9 cellular contexts compared by ENCODE assay signal in genomic region chr3:45915518-45916231, GRCh38. TPM values are rescaled to one million over a fixed set of nuclear protein-coding genes. Genes with fewer than 3 reads are reported as not detected.
A peak's percentile ranks its signal among the peaks of the same experiment; 100 is the strongest.
DNase-seq lines count a peak whose midpoint lies in the region; ATAC-seq lines count a peak whose summit lies in the region.
"Had no signal": no experiment of that assay in that cellular context is flagged by ENCODE, and none has a peak within 500 bp of the region (broad histone marks: within the 10 kb centered on the region; RNA-seq: fewer than 3 reads in every experiment).

No MANE protein-coding gene starts in this region.

- no peaks in the 10 kb centered on the region for H3K79me1 ChIP-seq in mesendoderm (ENCODE audit: low read length)

- no peak overlapping the region for H2BK120ac ChIP-seq in mesendoderm (ENCODE audit: low read depth, low read length)

- H2AK5ac ChIP-seq in mesendoderm (ENCODE audit: low read length) = no peak overlapping the region

- H4K5ac ChIP-seq in mesendoderm (ENCODE audit: low read length) = no peak overlapping the region

- no peak overlapping the region for H3K27ac ChIP-seq in mesendoderm (ENCODE audit: low read depth, low read length)

- WGBS in mesendoderm (ENCODE audit: extremely low coverage, insufficient coverage, low lambda C conversion rate) = no CpG with 5 or more reads among the region's 13 CpGs

- H3K4me1 ChIP-seq in mesendoderm (ENCODE audit: control insufficient read depth, low read depth, low read length) = no peaks in the 10 kb centered on the region

- no peaks in the 10 kb centered on the region for H3K27me3 Mint-ChIP-seq in stimulated activated naive B cell treated with anti-CD40 and anti-IgM and Interleukin-4, amounts not matched to agents 10 μg/mL and 1 μg/mL and 100 μg/mL, for 72 hours

- peak overlapping the region; percentile 37 to 44 for H3K4me3 Mint-ChIP-seq in stimulated activated naive B cell treated with anti-CD40 and anti-IgM and Interleukin-4, amounts not matched to agents 10 μg/mL and 1 μg/mL and 100 μg/mL, for 72 hours

- H3K4me3 ChIP-seq in mesendoderm (ENCODE audit: low read length) = no peak overlapping the region

- no peak overlapping the region for H3K4me2 ChIP-seq in mesendoderm (ENCODE audit: low read length)

- H3K56ac ChIP-seq in mesendoderm (ENCODE audit: low read length) = no peak overlapping the region

- DNase-seq in RKO (ENCODE audit: low spot score) (peak; percentile 6), mesendoderm (peak; percentile 8), hypothalamus (lab: John Stamatoyannopoulos, UW) (no peak), NOMO-1 (lab: John Stamatoyannopoulos, UW; ENCODE audit: unreplicated experiment in 2 of 2) (no peak)
- peak; percentile 73 for DNase-seq in activated naive CD4-positive, alpha-beta T cell treated with anti-CD3 and anti-CD28 coated beads, Interleukin-2, amount 50 U/mL, for 16 hours
- peak; percentile 79 for DNase-seq in stimulated activated naive B cell treated with anti-CD40 and anti-IgM and Interleukin-4, amounts not matched to agents 10 μg/mL and 1 μg/mL and 100 μg/mL, for 72 hours

- no peaks in the 10 kb centered on the region for H3K27me3 ChIP-seq in mesendoderm (ENCODE audit: insufficient read depth, low read length, poor library complexity)

- no peak overlapping the region for H2BK15ac ChIP-seq in mesendoderm (replicated peaks; ENCODE audit: low read depth)

- H3K18ac ChIP-seq in mesendoderm (ENCODE audit: low read length) = no peak overlapping the region

- H3K36me3 ChIP-seq in mesendoderm (ENCODE audit: control insufficient read depth, insufficient read depth, low read length) = no peaks in the 10 kb centered on the region

- no peaks in the 10 kb centered on the region for H3K79me2 ChIP-seq in mesendoderm (ENCODE audit: control insufficient read depth, insufficient read depth, low read length)

- no peak overlapping the region for H3K23ac ChIP-seq in mesendoderm (ENCODE audit: low read length)

- H3K4me1 Mint-ChIP-seq in stimulated activated naive B cell treated with anti-CD40 and anti-IgM and Interleukin-4, amounts not matched to agents 10 μg/mL and 1 μg/mL and 100 μg/mL, for 72 hours = peaks cover 19 to 25% of the 10 kb centered on the region in 2 donors

- H3K36me3 Mint-ChIP-seq in stimulated activated naive B cell treated with anti-CD40 and anti-IgM and Interleukin-4, amounts not matched to agents 10 μg/mL and 1 μg/mL and 100 μg/mL, for 72 hours = peaks cover 11 to 22% of the 10 kb centered on the region in 2 donors

- H3K9ac ChIP-seq in mesendoderm (ENCODE audit: low read length) = no peak overlapping the region

- no peak overlapping the region for H3K4ac ChIP-seq in mesendoderm (ENCODE audit: low read depth, low read length)

- H2BK5ac ChIP-seq in mesendoderm (ENCODE audit: low read length) = no peak overlapping the region

- H4K8ac ChIP-seq in mesendoderm (ENCODE audit: low read depth, low read length) = no peak overlapping the region

- peak; percentile 91 for ATAC-seq in GM18873 (IDR thresholded peaks at IDR 0.05; ENCODE audit: low FRiP score, unreplicated experiment)
- peak; percentile 94 for ATAC-seq in HG02938 (IDR thresholded peaks at IDR 0.05; ENCODE audit: unreplicated experiment)
- peak; percentile 95 for ATAC-seq in stimulated activated naive B cell treated with anti-CD40 and anti-IgM and Interleukin-4, amounts not matched to agents 10 μg/mL and 1 μg/mL and 100 μg/mL, for 72 hours (replicated peaks)

- no peaks in the 10 kb centered on the region for H3K9me3 Mint-ChIP-seq in stimulated activated naive B cell treated with anti-CD40 and anti-IgM and Interleukin-4, amounts not matched to agents 10 μg/mL and 1 μg/mL and 100 μg/mL, for 72 hours

- peak overlapping the region; percentile 57 for H3K27ac Mint-ChIP-seq in stimulated activated naive B cell treated with anti-CD40 and anti-IgM and Interleukin-4, amounts not matched to agents 10 μg/mL and 1 μg/mL and 100 μg/mL, for 72 hours

RNA-seq across cellular contexts. Expression of gene CXCR6, which starts 27.6 kb away (rescaled TPM):
- not detected for polyA plus RNA-seq in mesendoderm (2013, experiment 1 of 2)
- polyA plus RNA-seq in mesendoderm (2013, experiment 2 of 2) = not detected

RNA-seq across cellular contexts. Expression of gene CCR9, which starts 29.3 kb away (rescaled TPM):
- polyA plus RNA-seq in mesendoderm (2013, experiment 1 of 2) = not detected
- 0.01 TPM for polyA plus RNA-seq in mesendoderm (2013, experiment 2 of 2)
- polyA plus RNA-seq: esophagus had no signal

Comparison
In these comparisons a context has a peak if more than half of its experiments do, and no peak if none do; other contexts are left out.
1. DNase-seq: peak in RKO (single experiment), activated naive CD4-positive, alpha-beta T cell treated with anti-CD3 and anti-CD28 coated beads, Interleukin-2, amount 50 U/mL, for 16 hours (single experiment), mesendoderm (single experiment) and stimulated activated naive B cell treated with anti-CD40 and anti-IgM and Interleukin-4, amounts not matched to agents 10 μg/mL and 1 μg/mL and 100 μg/mL, for 72 hours (single experiment); none in hypothalamus (0 of 51) and NOMO-1 (0 of 2).
2. Peak in every context shown above with its lines, with median percentiles within 50 percentile points of each other: ATAC-seq.